13 cellular contexts compared by ENCODE assay signal in the genomic region with DNA sequence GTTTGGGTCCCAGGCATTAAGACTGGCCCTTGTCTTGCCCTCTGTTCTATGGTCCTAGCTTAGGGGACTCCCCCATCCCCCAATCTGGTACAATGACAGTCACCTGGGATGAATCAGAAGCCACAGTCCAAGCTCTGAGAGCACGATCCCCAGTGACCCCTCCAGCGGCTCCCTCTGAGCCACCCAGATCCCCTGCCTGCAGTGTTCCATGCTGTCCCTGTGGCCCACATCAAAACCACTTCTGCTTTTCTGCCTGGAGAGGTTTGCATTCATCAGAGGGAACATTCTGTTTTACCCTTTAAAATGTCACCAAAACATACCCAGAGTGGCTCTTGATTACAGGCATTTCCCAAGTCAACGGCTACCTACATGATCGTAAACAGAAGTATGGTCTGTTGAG. TPM values are rescaled to one million over a fixed set of nuclear protein-coding genes. Genes with fewer than 3 reads are reported as not detected.
"Had no signal": no experiment of that assay in that cellular context is flagged by ENCODE, and none has a peak within 500 bp of the region (broad histone marks: within the 10 kb centered on the region; RNA-seq: fewer than 3 reads in every experiment).

No MANE protein-coding gene starts in this region.

- DNase-seq: activated CD4-positive, alpha-beta T cell treated with anti-CD3 and anti-CD28 coated beads, Interleukin-2, amount 50 U/mL, for 4 hours; activated naive CD4-positive, alpha-beta T cell; activated naive CD8-positive, alpha-beta T cell treated with anti-CD3 and anti-CD28 coated beads for 36 hours; activated T-cell treated with anti-CD3 and anti-CD28 coated beads, Interleukin-2, amount 50 U/mL, for 1 hour; amniotic stem cell; effector CD4-positive, alpha-beta T cell; left cardiac atrium; mesenchymal stem cell; mucosa of descending colon; naive B cell; stimulated activated CD4-positive, alpha-beta T cell treated with anti-CD3 and anti-CD28 coated beads, Interleukin-2, amount 100 ng/mL, for 24 hours; WERI-Rb-1 had no signal

- FAIRE-seq: urothelium cell line had no signal

RNA-seq across cellular contexts. Expression of a gene that starts 47.5 kb away (rescaled TPM):
- total RNA-seq: activated naive CD8-positive, alpha-beta T cell treated with anti-CD3 and anti-CD28 coated beads for 36 hours had no signal
